ENCODE assay signal across 8 cellular contexts in the genomic region with DNA sequence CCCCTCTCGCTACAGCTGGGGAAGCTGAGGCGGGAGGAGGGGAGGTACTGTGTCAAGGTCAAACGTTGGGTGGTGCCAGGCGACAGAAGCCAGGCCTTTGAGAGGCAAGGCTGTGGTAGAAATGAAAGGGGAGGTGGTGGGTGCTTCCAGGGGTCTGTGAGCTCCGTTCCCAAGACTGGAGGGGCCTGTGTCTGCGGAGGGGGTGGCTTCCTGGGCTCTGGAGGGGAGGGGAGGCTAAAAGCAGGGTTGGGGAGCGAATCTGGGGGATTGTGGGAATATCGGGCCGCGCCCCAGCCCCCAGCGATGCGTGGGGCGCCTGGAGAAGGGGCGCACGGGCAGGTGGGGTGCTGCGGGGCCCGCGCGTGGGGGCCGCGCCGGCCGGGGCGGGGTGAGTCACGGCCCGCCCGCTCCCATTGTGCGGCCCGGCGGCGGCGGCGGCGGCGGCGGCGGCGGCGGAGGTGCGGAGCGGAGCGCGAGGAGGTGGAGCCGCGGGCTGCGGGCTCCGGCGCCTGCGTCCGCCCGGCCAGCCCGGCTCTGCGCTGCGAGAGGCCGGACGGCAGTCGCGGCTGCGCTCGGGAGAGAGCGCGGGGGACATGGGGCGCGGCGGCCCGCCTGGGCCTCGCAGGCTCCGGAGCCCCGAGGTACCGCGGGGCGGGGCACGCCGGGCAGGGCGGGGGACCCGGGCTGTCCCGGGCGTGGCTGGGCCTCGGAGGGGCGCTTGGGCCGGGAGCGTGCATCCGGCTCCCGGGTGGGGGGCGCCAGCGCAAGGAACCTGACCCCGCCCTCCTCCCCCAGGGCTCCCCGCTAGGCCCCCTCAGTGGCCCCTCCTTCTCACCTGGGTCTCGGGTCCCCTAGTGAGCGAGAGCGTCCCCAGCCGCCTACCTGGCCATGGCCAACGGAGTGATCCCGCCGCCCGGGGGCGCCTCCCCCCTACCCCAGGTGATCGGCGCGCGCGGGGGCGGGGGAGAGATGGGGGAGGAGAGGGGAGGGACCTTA. TPM values are rescaled to one million over a fixed set of nuclear protein-coding genes. Genes with fewer than 3 reads are reported as not detected.
DNase-seq lines count a peak whose midpoint lies in the region; ATAC-seq and TF ChIP-seq lines count a peak whose summit lies in the region.

A gene with protein sequence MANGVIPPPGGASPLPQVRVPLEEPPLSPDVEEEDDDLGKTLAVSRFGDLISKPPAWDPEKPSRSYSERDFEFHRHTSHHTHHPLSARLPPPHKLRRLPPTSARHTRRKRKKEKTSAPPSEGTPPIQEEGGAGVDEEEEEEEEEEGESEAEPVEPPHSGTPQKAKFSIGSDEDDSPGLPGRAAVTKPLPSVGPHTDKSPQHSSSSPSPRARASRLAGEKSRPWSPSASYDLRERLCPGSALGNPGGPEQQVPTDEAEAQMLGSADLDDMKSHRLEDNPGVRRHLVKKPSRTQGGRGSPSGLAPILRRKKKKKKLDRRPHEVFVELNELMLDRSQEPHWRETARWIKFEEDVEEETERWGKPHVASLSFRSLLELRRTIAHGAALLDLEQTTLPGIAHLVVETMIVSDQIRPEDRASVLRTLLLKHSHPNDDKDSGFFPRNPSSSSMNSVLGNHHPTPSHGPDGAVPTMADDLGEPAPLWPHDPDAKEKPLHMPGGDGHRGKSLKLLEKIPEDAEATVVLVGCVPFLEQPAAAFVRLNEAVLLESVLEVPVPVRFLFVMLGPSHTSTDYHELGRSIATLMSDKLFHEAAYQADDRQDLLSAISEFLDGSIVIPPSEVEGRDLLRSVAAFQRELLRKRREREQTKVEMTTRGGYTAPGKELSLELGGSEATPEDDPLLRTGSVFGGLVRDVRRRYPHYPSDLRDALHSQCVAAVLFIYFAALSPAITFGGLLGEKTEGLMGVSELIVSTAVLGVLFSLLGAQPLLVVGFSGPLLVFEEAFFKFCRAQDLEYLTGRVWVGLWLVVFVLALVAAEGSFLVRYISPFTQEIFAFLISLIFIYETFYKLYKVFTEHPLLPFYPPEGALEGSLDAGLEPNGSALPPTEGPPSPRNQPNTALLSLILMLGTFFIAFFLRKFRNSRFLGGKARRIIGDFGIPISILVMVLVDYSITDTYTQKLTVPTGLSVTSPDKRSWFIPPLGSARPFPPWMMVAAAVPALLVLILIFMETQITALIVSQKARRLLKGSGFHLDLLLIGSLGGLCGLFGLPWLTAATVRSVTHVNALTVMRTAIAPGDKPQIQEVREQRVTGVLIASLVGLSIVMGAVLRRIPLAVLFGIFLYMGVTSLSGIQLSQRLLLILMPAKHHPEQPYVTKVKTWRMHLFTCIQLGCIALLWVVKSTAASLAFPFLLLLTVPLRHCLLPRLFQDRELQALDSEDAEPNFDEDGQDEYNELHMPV (plus strand): TSS at position 526 of the 996 bp plus-strand sequence. CDS start 363 bp downstream, at position 889.

- H3K4me1 Mint-ChIP-seq in neural crest cell = peaks cover 6% of the 10 kb centered on the region

- peaks cover 30% of the 10 kb centered on the region for H3K27me3 Mint-ChIP-seq in neural crest cell (ENCODE audit: low read depth)

- no peaks in the 10 kb centered on the region for H3K36me3 Mint-ChIP-seq in neural crest cell (ENCODE audit: low read depth)

- in situ Hi-C loops in ACHN (cut with HindIII; ENCODE audit: low pct_ligation_motif_present, low pct_unique_long_range_greater_than_20kb, low sequenced_read_pairs) = no loop called here

- H3K27ac ChIP-seq in VCaP = peak within 1 kb of the TSS; percentile 78

- H3K27me3 ChIP-seq in H7 (ENCODE audit: control insufficient read depth, insufficient read depth, low read length) = no peaks in the 10 kb centered on the region; the same call in 1 of the 2 replicates

- H3K36me3 ChIP-seq in H7 (replicated peaks; ENCODE audit: control insufficient read depth, insufficient read depth, low read length) = no peaks in the 10 kb centered on the region

- ATAC-seq in HG02938 (IDR thresholded peaks at IDR 0.05; ENCODE audit: unreplicated experiment) (no peak), GM19328 (IDR thresholded peaks at IDR 0.05; ENCODE audit: unreplicated experiment) (no peak)

- H3K27ac Mint-ChIP-seq in neural crest cell (ENCODE audit: unreplicated experiment) = no peak within 1 kb of the TSS

- DNase-seq in ACHN (peak; percentile 54), H7 (peak; percentile 95), fibroblast of gingiva (ENCODE audit: low read depth) (peak; percentile 12), neural crest cell (ENCODE audit: low read depth, low spot score) (no peak), GM19240 (ENCODE audit: insufficient read length, low spot score) (no peak)

- peak within 1 kb of the TSS; percentile 74 for H3K4me3 Mint-ChIP-seq in neural crest cell

- H3K9me3 Mint-ChIP-seq in neural crest cell = no peaks in the 10 kb centered on the region

- H3K4me3 ChIP-seq in H7 (ENCODE audit: insufficient read depth, low read depth, low read length) = peak within 1 kb of the TSS; percentile 60

- TF ChIP-seq CTCF in VCaP (conservative IDR thresholded peaks at IDR 0.05) = peak; percentile 45
- peak; percentile 24 for TF ChIP-seq CTCF in neural crest cell (conservative IDR thresholded peaks at IDR 0.05)

RNA-seq across cellular contexts. Expression of the gene that starts here (rescaled TPM):
- 6.9 and 8.2 TPM in 2 replicates for total RNA-seq in H7 (2014; rRNA removed; shearing (Covaris generic))
- 10.0 and 11.4 TPM in 2 replicates for total RNA-seq in neural crest cell

Comparison
In these comparisons a context has a peak if more than half of its experiments do, and no peak if none do; other contexts are left out.
1. DNase-seq: peak in ACHN (single experiment), H7 (single experiment) and fibroblast of gingiva (single experiment); none in neural crest cell (single experiment) and GM19240 (single experiment).